In genomic region chr1:242784074-242784473, GRCh38 we compare ENCODE assay signal across 1 cellular context.
TF ChIP-seq lines count a peak whose summit lies in the region.

No MANE protein-coding gene starts in this region.

TF ChIP-seq in WTC11, 78 proteins besides CTCF, POLR2A, EP300 and RAD21 (continued from another document):
- TF ChIP-seq, protein P1, sequence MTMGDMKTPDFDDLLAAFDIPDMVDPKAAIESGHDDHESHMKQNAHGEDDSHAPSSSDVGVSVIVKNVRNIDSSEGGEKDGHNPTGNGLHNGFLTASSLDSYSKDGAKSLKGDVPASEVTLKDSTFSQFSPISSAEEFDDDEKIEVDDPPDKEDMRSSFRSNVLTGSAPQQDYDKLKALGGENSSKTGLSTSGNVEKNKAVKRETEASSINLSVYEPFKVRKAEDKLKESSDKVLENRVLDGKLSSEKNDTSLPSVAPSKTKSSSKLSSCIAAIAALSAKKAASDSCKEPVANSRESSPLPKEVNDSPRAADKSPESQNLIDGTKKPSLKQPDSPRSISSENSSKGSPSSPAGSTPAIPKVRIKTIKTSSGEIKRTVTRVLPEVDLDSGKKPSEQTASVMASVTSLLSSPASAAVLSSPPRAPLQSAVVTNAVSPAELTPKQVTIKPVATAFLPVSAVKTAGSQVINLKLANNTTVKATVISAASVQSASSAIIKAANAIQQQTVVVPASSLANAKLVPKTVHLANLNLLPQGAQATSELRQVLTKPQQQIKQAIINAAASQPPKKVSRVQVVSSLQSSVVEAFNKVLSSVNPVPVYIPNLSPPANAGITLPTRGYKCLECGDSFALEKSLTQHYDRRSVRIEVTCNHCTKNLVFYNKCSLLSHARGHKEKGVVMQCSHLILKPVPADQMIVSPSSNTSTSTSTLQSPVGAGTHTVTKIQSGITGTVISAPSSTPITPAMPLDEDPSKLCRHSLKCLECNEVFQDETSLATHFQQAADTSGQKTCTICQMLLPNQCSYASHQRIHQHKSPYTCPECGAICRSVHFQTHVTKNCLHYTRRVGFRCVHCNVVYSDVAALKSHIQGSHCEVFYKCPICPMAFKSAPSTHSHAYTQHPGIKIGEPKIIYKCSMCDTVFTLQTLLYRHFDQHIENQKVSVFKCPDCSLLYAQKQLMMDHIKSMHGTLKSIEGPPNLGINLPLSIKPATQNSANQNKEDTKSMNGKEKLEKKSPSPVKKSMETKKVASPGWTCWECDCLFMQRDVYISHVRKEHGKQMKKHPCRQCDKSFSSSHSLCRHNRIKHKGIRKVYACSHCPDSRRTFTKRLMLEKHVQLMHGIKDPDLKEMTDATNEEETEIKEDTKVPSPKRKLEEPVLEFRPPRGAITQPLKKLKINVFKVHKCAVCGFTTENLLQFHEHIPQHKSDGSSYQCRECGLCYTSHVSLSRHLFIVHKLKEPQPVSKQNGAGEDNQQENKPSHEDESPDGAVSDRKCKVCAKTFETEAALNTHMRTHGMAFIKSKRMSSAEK (CRISPR knock-in tag; IDR thresholded peaks at IDR 0.05; ENCODE audit: borderline replicate concordance), result no peak
- TF ChIP-seq ARID4B (CRISPR knock-in tag; IDR thresholded peaks at IDR 0.05; ENCODE audit: borderline replicate concordance) (no peak), NR3C1 (CRISPR knock-in tag; conservative IDR thresholded peaks at IDR 0.05; ENCODE audit: low read depth) (no peak)
